8 cellular contexts compared by ENCODE assay signal in the genomic region with DNA sequence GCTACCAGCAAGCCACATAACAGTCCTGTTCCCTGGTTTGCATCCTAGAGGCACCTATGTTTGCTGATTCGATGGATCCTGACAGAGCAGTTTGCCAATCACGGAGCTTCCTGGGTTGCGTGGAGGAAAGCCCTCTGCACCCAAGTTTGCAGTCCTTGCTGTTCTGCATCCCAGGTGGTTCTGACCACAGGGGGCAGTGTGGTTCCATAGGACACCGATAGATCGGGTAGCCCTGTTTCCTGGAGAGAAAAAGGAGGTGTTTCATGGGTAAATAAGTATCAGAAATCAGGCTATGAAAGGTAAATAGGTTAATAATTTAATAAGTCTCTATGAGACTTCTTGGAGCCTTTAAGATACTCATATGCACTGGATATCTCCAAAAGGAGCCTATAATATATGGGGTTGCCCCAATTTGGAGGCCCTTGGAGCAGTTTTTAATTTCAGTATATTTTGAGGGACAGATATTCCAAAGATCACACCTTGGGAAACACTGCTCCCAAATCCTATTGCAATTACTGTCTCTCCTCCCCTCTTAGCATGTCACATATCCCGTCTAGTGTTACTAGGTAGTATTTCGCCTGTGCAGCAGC.
A peak's percentile ranks its signal among the peaks of the same experiment; 100 is the strongest.
DNase-seq lines count a peak whose midpoint lies in the region; ATAC-seq, FAIRE-seq and TF ChIP-seq lines count a peak whose summit lies in the region.

No MANE protein-coding gene starts in this region.

- no peaks in the 10 kb centered on the region for H3K36me3 ChIP-seq in BE2C
- no peaks in the 10 kb centered on the region for H3K36me3 ChIP-seq in brain microvascular endothelial cell (replicated peaks)
- no peaks in the 10 kb centered on the region for H3K36me3 ChIP-seq in keratinocyte (ENCODE audit: control insufficient read depth in 2 of 2, extremely low read depth in 1 of 2, insufficient read depth in 2 of 2, low read length in 2 of 2)

- no peaks in the 10 kb centered on the region for H3K79me2 ChIP-seq in keratinocyte (ENCODE audit: control insufficient read depth, insufficient read depth, low read length)

- peaks cover 6% of the 10 kb centered on the region for H3K4me1 ChIP-seq in BE2C
- peaks cover 13% of the 10 kb centered on the region for H3K4me1 ChIP-seq in keratinocyte (ENCODE audit: control insufficient read depth, extremely low read depth, insufficient read depth, low read length)

- no peak overlapping the region for H2AFZ ChIP-seq in keratinocyte (ENCODE audit: control insufficient read depth, low read length)

- in situ Hi-C loops in brain microvascular endothelial cell (cut with HindIII; ENCODE audit: low pct_ligation_motif_present, low sequenced_read_pairs) = no loop called here

- no peak for FAIRE-seq in keratinocyte (lab: Jason Lieb, UNC)

- TF ChIP-seq CTCF in BE2C (IDR thresholded peaks at IDR 0.05; ENCODE audit: low read depth, low read length) = peak; percentile 91
- peak; percentile 84 for TF ChIP-seq CTCF in brain microvascular endothelial cell (IDR thresholded peaks at IDR 0.05; ENCODE audit: low read depth, low read length, missing control alignments)
- peak; percentile 57 to 83 (median 70) for TF ChIP-seq CTCF in keratinocyte (optimal IDR thresholded peaks at IDR 0.05 in 1 of 3, IDR thresholded peaks at IDR 0.05 in 1 of 3, conservative IDR thresholded peaks at IDR 0.05 in 1 of 3; ENCODE audit: extremely low read depth in 1 of 3, insufficient read depth in 2 of 3, low read length in 3 of 3)

- ATAC-seq in GM18511 (IDR thresholded peaks at IDR 0.05; ENCODE audit: unreplicated experiment) = no peak

- H3K9ac ChIP-seq in keratinocyte (ENCODE audit: control insufficient read depth, extremely low read depth, insufficient read depth, low read length) = no peak overlapping the region

- H3K27me3 ChIP-seq in BE2C = no peaks in the 10 kb centered on the region
- no peaks in the 10 kb centered on the region for H3K27me3 ChIP-seq in brain microvascular endothelial cell (replicated peaks)
- H3K27me3 ChIP-seq in keratinocyte (ENCODE audit: control insufficient read depth, extremely low read depth, insufficient read depth, low read length) = no peaks in the 10 kb centered on the region

- H4K20me1 ChIP-seq in keratinocyte (ENCODE audit: control insufficient read depth, extremely low read depth, insufficient read depth, low read length) = no peaks in the 10 kb centered on the region

- H3K4me3 ChIP-seq in BE2C (ENCODE audit: low read depth, low read length) = no peak overlapping the region
- H3K4me3 ChIP-seq in brain microvascular endothelial cell (ENCODE audit: low read depth, low read length) = no peak overlapping the region
- H3K4me3 ChIP-seq in keratinocyte (ENCODE audit: control insufficient read depth in 2 of 3, extremely low read depth in 1 of 3, insufficient read depth in 2 of 3, low read depth in 1 of 3, low read length in 3 of 3) = no peak overlapping the region

- H3K9me3 ChIP-seq in BE2C (no peaks in the 10 kb centered on the region), keratinocyte (ENCODE audit: control insufficient read depth, low read depth, low read length) (no peaks in the 10 kb centered on the region)

- DNase-seq in BE2C (peak; percentile 83), HCEC 1CT (peak; percentile 35), SHP77 treated with DMSO at 0.1 percent for 48 hours (lab: John Stamatoyannopoulos, UW) (peak; percentile 22), brain microvascular endothelial cell (peak; percentile 57), keratinocyte (ENCODE audit: low read depth, low spot score) (no peak), COLO829 (ENCODE audit: low spot score) (no peak)
- DNase-seq in stimulated activated CD4-positive, alpha-beta T cell treated with anti-CD3 and anti-CD28 coated beads, Interleukin-4, amount 100 ng/mL, for 24 hours = peak; percentile 42

- dilution Hi-C loops in keratinocyte (cut with MboI; ENCODE audit: extremely low pct_ligation_motif_present, low sequenced_read_pairs) = no loop called here

- H3K9me1 ChIP-seq in keratinocyte (ENCODE audit: control insufficient read depth, extremely low read depth, insufficient read depth, low read length) = no peaks in the 10 kb centered on the region

- H3K4me2 ChIP-seq in keratinocyte (ENCODE audit: control insufficient read depth, extremely low read depth, insufficient read depth, low read depth, low read length) = no peak overlapping the region

- H3K27ac ChIP-seq in brain microvascular endothelial cell (no peak overlapping the region), keratinocyte (ENCODE audit: control insufficient read depth, insufficient read depth, low read length) (no peak overlapping the region)

Comparison
In these comparisons a context has a peak if more than half of its experiments do, and no peak if none do; other contexts are left out.
1. DNase-seq: peak in BE2C (single experiment), HCEC 1CT (single experiment), SHP77 treated with DMSO at 0.1 percent for 48 hours (single experiment), brain microvascular endothelial cell (single experiment) and stimulated activated CD4-positive, alpha-beta T cell treated with anti-CD3 and anti-CD28 coated beads, Interleukin-4, amount 100 ng/mL, for 24 hours (single experiment); none in keratinocyte (single experiment) and COLO829 (single experiment).
2. Peak in every context shown above with its lines, with median percentiles within 50 percentile points of each other: CTCF ChIP-seq.